In the genomic region with DNA sequence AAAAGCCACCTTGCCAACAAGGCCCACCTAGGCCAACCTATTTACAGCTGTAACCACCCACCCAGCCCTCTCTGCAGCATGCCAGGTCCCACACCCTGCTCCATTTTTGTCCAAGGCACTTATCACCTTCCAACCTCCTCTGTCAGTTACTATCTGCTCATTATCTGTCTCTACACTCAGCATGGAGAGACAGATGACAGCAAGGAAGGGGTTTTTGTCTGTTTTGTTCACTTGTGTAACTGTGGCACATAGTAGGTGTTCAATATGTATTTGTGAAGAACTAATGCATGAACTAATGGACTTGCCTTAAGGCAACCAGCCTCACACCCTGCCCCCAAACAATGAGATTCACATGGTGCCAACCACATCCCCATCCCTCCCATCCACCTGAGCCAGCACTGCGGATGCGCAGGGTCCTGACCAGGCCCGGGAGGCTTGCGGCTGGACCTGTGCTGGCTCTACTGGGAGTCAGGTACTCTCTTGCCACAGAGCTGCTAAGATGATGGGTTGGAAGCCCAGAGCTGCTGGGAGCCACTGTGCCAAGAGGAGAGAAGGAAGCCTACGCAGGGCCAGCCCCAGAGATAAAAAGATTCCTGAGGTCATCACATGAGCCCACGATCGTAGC, we compare ENCODE assay signal across 9 cellular contexts. TPM values are rescaled to one million over a fixed set of nuclear protein-coding genes. Genes with fewer than 3 reads are reported as not detected.
DNase-seq lines count a peak whose midpoint lies in the region; ATAC-seq, FAIRE-seq and TF ChIP-seq lines count a peak whose summit lies in the region.
"Had no signal": no experiment of that assay in that cellular context is flagged by ENCODE, and none has a peak within 500 bp of the region (broad histone marks: within the 10 kb centered on the region; RNA-seq: fewer than 3 reads in every experiment).

No MANE protein-coding gene starts in this region.

- FAIRE-seq in H1 (lab: Jason Lieb, UNC) = no peak

- no peak overlapping the region for H2AK5ac ChIP-seq in H1 (ENCODE audit: low read depth, low read length)

- H3K4me1 ChIP-seq in OCI-LY7 (ENCODE audit: insufficient read depth, low read length, poor library complexity, severe bottlenecking) (peaks cover 66% of the 10 kb centered on the region), H1 (replicated peaks in 1 of 4; ENCODE audit: control insufficient read depth in 3 of 4, insufficient read depth in 4 of 4, low read length in 3 of 4) (peaks cover 0 to 33% (median 12%) of the 10 kb centered on the region in 4 experiments; a peak in 6 of 7 replicates), Karpas-422 (ENCODE audit: low read length) (peaks cover 18% of the 10 kb centered on the region)

- H3K56ac ChIP-seq in H1 (replicated peaks; ENCODE audit: insufficient read length, low read depth, low read length) = no peak overlapping the region

- peak overlapping the region; percentile 87 for H3K4me3 Mint-ChIP-seq in T-helper 1 cell treated with Interleukin-12 subunit alpha and Interleukin-12 subunit beta and Interleukin-4 antibody, amounts not matched to agents 30 μg/mL and 1 μg/mL, for 36 hours
- H3K4me3 Mint-ChIP-seq in stimulated activated naive B cell treated with anti-CD40 and anti-IgM and Interleukin-4, amounts not matched to agents 10 μg/mL and 1 μg/mL and 100 μg/mL, for 72 hours = peak overlapping the region; percentile 73 to 77

- peak overlapping the region; percentile 99 for H3K27ac Mint-ChIP-seq in T-helper 1 cell treated with Interleukin-12 subunit alpha and Interleukin-12 subunit beta and Interleukin-4 antibody, amounts not matched to agents 30 μg/mL and 1 μg/mL, for 36 hours
- peak overlapping the region; percentile 94 for H3K27ac Mint-ChIP-seq in stimulated activated naive B cell treated with anti-CD40 and anti-IgM and Interleukin-4, amounts not matched to agents 10 μg/mL and 1 μg/mL and 100 μg/mL, for 72 hours

- H3K9me2 ChIP-seq in OCI-LY7 (ENCODE audit: insufficient read depth, low read length) = no peaks in the 10 kb centered on the region
- H3K9me2 ChIP-seq in Karpas-422 (replicated peaks; ENCODE audit: insufficient read depth, low read length) = no peaks in the 10 kb centered on the region

- no peak for TF ChIP-seq RAD21 in H1 (IDR thresholded peaks at IDR 0.05 in 1 of 2, conservative IDR thresholded peaks at IDR 0.05 in 1 of 2; ENCODE audit: low read depth in 2 of 2, low read length in 2 of 2)

- H3K27ac ChIP-seq in OCI-LY7 (ENCODE audit: low read depth, low read length, poor library complexity, severe bottlenecking) (peak overlapping the region; percentile 76), H1 (ENCODE audit: low read depth, low read length) (0 out of 2 replicates have a peak overlapping the region, but pooled peaks have one; percentile 12), Karpas-422 (ENCODE audit: low read length) (no peak overlapping the region)
- H3K27ac ChIP-seq: 22Rv1 had no signal

- H2BK5ac ChIP-seq in H1 (ENCODE audit: low read depth, low read length) = 0 out of 2 replicates have a peak overlapping the region, but pooled peaks have one; percentile 71

- H3K27me3 Mint-ChIP-seq in T-helper 1 cell treated with Interleukin-12 subunit alpha and Interleukin-12 subunit beta and Interleukin-4 antibody, amounts not matched to agents 30 μg/mL and 1 μg/mL, for 36 hours (ENCODE audit: low read depth) = no peaks in the 10 kb centered on the region
- no peaks in the 10 kb centered on the region for H3K27me3 Mint-ChIP-seq in stimulated activated naive B cell treated with anti-CD40 and anti-IgM and Interleukin-4, amounts not matched to agents 10 μg/mL and 1 μg/mL and 100 μg/mL, for 72 hours

- no peaks in the 10 kb centered on the region for H3K9me3 Mint-ChIP-seq in T-helper 1 cell treated with Interleukin-12 subunit alpha and Interleukin-12 subunit beta and Interleukin-4 antibody, amounts not matched to agents 30 μg/mL and 1 μg/mL, for 36 hours
- H3K9me3 Mint-ChIP-seq in stimulated activated naive B cell treated with anti-CD40 and anti-IgM and Interleukin-4, amounts not matched to agents 10 μg/mL and 1 μg/mL and 100 μg/mL, for 72 hours = no peaks in the 10 kb centered on the region

- WGBS in H1 (ENCODE audit: extremely low coverage in 1 of 2, insufficient coverage in 1 of 2, insufficient read length in 1 of 2, insufficient replicate concordance in 2 of 2, low coverage in 1 of 2, low lambda C conversion rate in 2 of 2, missing lambda C conversion rate in 1 of 2), 2 experiments = 96% methylated on average over 7 of the region's 7 CpGs; no CpG with 5 or more reads in 1 of the 2 experiments

- no peak for ATAC-seq in stimulated activated naive B cell treated with anti-CD40 and anti-IgM and Interleukin-4, amounts not matched to agents 10 μg/mL and 1 μg/mL and 100 μg/mL, for 72 hours (replicated peaks)
- no peak for ATAC-seq in HG03520 (IDR thresholded peaks at IDR 0.05; ENCODE audit: unreplicated experiment)

- no peak for TF ChIP-seq EP300 in H1 (IDR thresholded peaks at IDR 0.05; ENCODE audit: borderline replicate concordance in 1 of 2, low read depth in 2 of 2, low read length in 2 of 2)

- intact Hi-C loops in OCI-LY7 (cut with micrococcal nuclease; ENCODE audit: unreplicated experiment) = no loop called here

- no peaks in the 10 kb centered on the region for H3K23me2 ChIP-seq in H1 (ENCODE audit: low read depth, low read length)

- H3K14ac ChIP-seq in H1 (ENCODE audit: insufficient read length) = no peak overlapping the region

- no peak overlapping the region for H3K4me3 ChIP-seq in OCI-LY7 (ENCODE audit: low read depth, low read length, poor library complexity, severe bottlenecking)
- H3K4me3 ChIP-seq in H1 (ENCODE audit: extremely low read depth in 1 of 4, insufficient read depth in 2 of 4, low read depth in 3 of 4, low read length in 4 of 4) = no peak overlapping the region
- no peak overlapping the region for H3K4me3 ChIP-seq in Karpas-422 (ENCODE audit: low read length)

- H3K9ac ChIP-seq in H1 (replicated peaks in 1 of 4; ENCODE audit: extremely low read depth in 1 of 4, low read depth in 3 of 4, low read length in 3 of 4) (no peak overlapping the region; a peak in 1 of 7 replicates), Karpas-422 (ENCODE audit: low read length) (no peak overlapping the region)

- H3K79me1 ChIP-seq in H1 (ENCODE audit: low read depth, low read length) = peaks cover 13% of the 10 kb centered on the region

- H3K4ac ChIP-seq in H1 (replicated peaks; ENCODE audit: insufficient read length, low read depth, low read length) = no peak overlapping the region

- no peak for TF ChIP-seq POLR2A in H1 (IDR thresholded peaks at IDR 0.05; ENCODE audit: control extremely low read depth in 1 of 2, low read depth in 2 of 2, low read length in 2 of 2)

- H4K5ac ChIP-seq in H1 (ENCODE audit: insufficient read length, low read depth, low read length) = no peak overlapping the region

- no peak overlapping the region for H3K18ac ChIP-seq in H1 (ENCODE audit: extremely low read depth, low read length)

- POLR2A ChIA-PET in OCI-LY7 (lab: Charles Lee) = no interaction called here
- POLR2A ChIA-PET in H1 (lab: Charles Lee; ENCODE audit: partially characterized antibody) = no interaction called here

- H2AFZ ChIP-seq in OCI-LY7 (ENCODE audit: low read length) (no peak overlapping the region), H1 (ENCODE audit: low read length) (no peak overlapping the region), Karpas-422 (ENCODE audit: low read length) (no peak overlapping the region)

- H3K23ac ChIP-seq in H1 (ENCODE audit: insufficient read length) = no peak overlapping the region

- peak overlapping the region; percentile 31; the same call in 1 of the 2 replicates for H2BK15ac ChIP-seq in H1 (ENCODE audit: low read length)

- no TSS peak for BruUV-seq in OCI-LY7 (replicated peaks; lab: Mats Ljungman, UMichigan)

- H2BK12ac ChIP-seq in H1 (ENCODE audit: low read depth, low read length) = 0 out of 2 replicates have a peak overlapping the region, but pooled peaks have one; percentile 17

- H4K20me1 ChIP-seq in OCI-LY7 (ENCODE audit: insufficient read depth, low read length) (peaks cover 4% of the 10 kb centered on the region; the same call in 1 of the 2 replicates), H1 (replicated peaks in 1 of 2; ENCODE audit: control insufficient read depth in 1 of 2, insufficient read depth in 2 of 2, low read length in 2 of 2) (peaks cover 8 to 27% of the 10 kb centered on the region in 2 experiments), Karpas-422 (ENCODE audit: insufficient read depth, low read depth, low read length) (no peaks in the 10 kb centered on the region; the same call in 1 of the 2 replicates)

- TF ChIP-seq CTCF in OCI-LY7 (conservative IDR thresholded peaks at IDR 0.05; ENCODE audit: low read length) (peak; percentile 58; the same call in 1 of the 2 replicates), H1 (IDR thresholded peaks at IDR 0.05; ENCODE audit: control extremely low read depth in 1 of 3, insufficient read depth in 1 of 3, low read depth in 1 of 3, low read length in 3 of 3) (no peak)

- H3K4me2 ChIP-seq in OCI-LY7 (ENCODE audit: low read length) (peak overlapping the region; percentile 86), H1 (ENCODE audit: insufficient read depth in 1 of 2, low read depth in 2 of 2, low read length in 2 of 2) (no peak overlapping the region), Karpas-422 (ENCODE audit: low read depth, low read length, poor library complexity, severe bottlenecking) (no peak overlapping the region)

- no peak overlapping the region for H4K91ac ChIP-seq in H1 (replicated peaks; ENCODE audit: insufficient read length, low read length)

- CTCF ChIA-PET in OCI-LY7 (lab: Charles Lee; ENCODE audit: unreplicated experiment) = interaction anchor here (0.6 kb wide), 1 partner anchor 80 kb away, joined by 5 read pairs; no protein-coding TSS in a partner anchor
- CTCF ChIA-PET in H1 (lab: Charles Lee; ENCODE audit: partially characterized antibody) = interaction anchor here (0.6 to 1.9 kb wide), 7 partner anchors 9 to 240 kb away, joined by 3 to 5 read pairs (median 3); no protein-coding TSS in a partner anchor

- no peaks in the 10 kb centered on the region for H3K27me3 ChIP-seq in H1 (replicated peaks in 1 of 4; ENCODE audit: control insufficient read depth in 3 of 4, extremely low read depth in 1 of 4, insufficient read depth in 3 of 4, low read length in 3 of 4)
- no peaks in the 10 kb centered on the region for H3K27me3 ChIP-seq in Karpas-422 (ENCODE audit: low read length)

- no peak overlapping the region for H4K8ac ChIP-seq in H1 (ENCODE audit: extremely low read depth, insufficient read depth, low read length)

- peaks cover 68% of the 10 kb centered on the region for H3K36me3 Mint-ChIP-seq in T-helper 1 cell treated with Interleukin-12 subunit alpha and Interleukin-12 subunit beta and Interleukin-4 antibody, amounts not matched to agents 30 μg/mL and 1 μg/mL, for 36 hours (ENCODE audit: low read depth)
- peaks cover 59 to 76% of the 10 kb centered on the region in 2 donors for H3K36me3 Mint-ChIP-seq in stimulated activated naive B cell treated with anti-CD40 and anti-IgM and Interleukin-4, amounts not matched to agents 10 μg/mL and 1 μg/mL and 100 μg/mL, for 72 hours

- H3K9me3 ChIP-seq in OCI-LY7 (ENCODE audit: low read length) (no peaks in the 10 kb centered on the region), H1 (ENCODE audit: insufficient read depth in 2 of 2, low read depth in 1 of 2, low read length in 1 of 2) (no peaks in the 10 kb centered on the region), Karpas-422 (ENCODE audit: low read length) (no peaks in the 10 kb centered on the region)

- H2BK120ac ChIP-seq in H1 (replicated peaks; ENCODE audit: low read depth, low read length) = no peak overlapping the region

- H3K79me2 ChIP-seq in OCI-LY7 (ENCODE audit: insufficient read depth, low read depth, low read length) = peaks cover 6% of the 10 kb centered on the region; the same call in 1 of the 2 replicates
- peaks cover 0 to 32% of the 10 kb centered on the region in 2 experiments; a peak in 1 of 4 replicates for H3K79me2 ChIP-seq in H1 (ENCODE audit: control insufficient read depth in 1 of 2, insufficient read depth in 2 of 2, low read length in 2 of 2)
- H3K79me2 ChIP-seq in Karpas-422 (ENCODE audit: low read length) = peaks cover 4% of the 10 kb centered on the region; the same call in 1 of the 2 replicates

- H3K36me3 ChIP-seq in OCI-LY7 (ENCODE audit: insufficient read depth, low read length) (peaks cover 90% of the 10 kb centered on the region), H1 (ENCODE audit: control insufficient read depth in 2 of 4, insufficient read depth in 4 of 4, low read length in 3 of 4) (peaks cover 4 to 50% (median 17%) of the 10 kb centered on the region in 4 experiments; a peak in 6 of 8 replicates), Karpas-422 (ENCODE audit: insufficient read depth, low read length) (peaks cover 14% of the 10 kb centered on the region)

- DNase-seq in T-helper 1 cell (no peak), OCI-LY7 (ENCODE audit: low spot score) (no peak), H1 (ENCODE audit: low read depth in 1 of 2, low spot score in 2 of 2) (no peak), medulla oblongata (ENCODE audit: extremely low spot score) (no peak), Karpas-422 (no peak)
- no peak for DNase-seq in stimulated activated naive B cell treated with anti-CD40 and anti-IgM and Interleukin-4, amounts not matched to agents 10 μg/mL and 1 μg/mL and 100 μg/mL, for 72 hours

- H3K4me1 Mint-ChIP-seq in T-helper 1 cell treated with Interleukin-12 subunit alpha and Interleukin-12 subunit beta and Interleukin-4 antibody, amounts not matched to agents 30 μg/mL and 1 μg/mL, for 36 hours (ENCODE audit: low read depth) = peaks cover 69% of the 10 kb centered on the region
- peaks cover 73 to 85% of the 10 kb centered on the region in 2 donors for H3K4me1 Mint-ChIP-seq in stimulated activated naive B cell treated with anti-CD40 and anti-IgM and Interleukin-4, amounts not matched to agents 10 μg/mL and 1 μg/mL and 100 μg/mL, for 72 hours

- H2BK20ac ChIP-seq in H1 (ENCODE audit: low read length) = no peak overlapping the region

RNA-seq across cellular contexts. Expression of a gene that starts 17.2 kb away (rescaled TPM):
- total RNA-seq in OCI-LY7 (2014; rRNA removed; shearing (Covaris generic)) = 29.6 and 41.9 TPM in 2 replicates
- total RNA-seq in OCI-LY7 (2022) = 15.5 and 18.6 TPM in 2 replicates
- 32.6 and 37.8 TPM in 2 replicates for total RNA-seq in H1 (2021; fragmentation: NEBNext Ultra II Directional; extraction: Animal tissue kit (Norgen Biotek cat#: 25700))
- polyA plus RNA-seq in H1 (2011; rRNA removed) = 65.0 and 74.3 TPM in 2 replicates
- 64.5 TPM for polyA plus RNA-seq in H1 (2011; cell fraction: cytosol; rRNA removed)
- polyA plus RNA-seq in H1 (2011; cell fraction: nucleus; rRNA removed) = 52.0 TPM
- 29.1 to 44.2 TPM (median 37.3 TPM) in 4 replicates for polyA plus RNA-seq in H1 (2012, experiment 1 of 2)
- 36.5 TPM for polyA plus RNA-seq in H1 (2012, experiment 2 of 2)
- 20.7 TPM for polyA plus RNA-seq in H1 (2013, experiment 1 of 2)
- 22.1 TPM for polyA plus RNA-seq in H1 (2013, experiment 2 of 2)
- polyA minus RNA-seq in H1 (2011; rRNA and poly(A)+ RNA removed) = 22.7 and 27.2 TPM in 2 replicates
- polyA minus RNA-seq in H1 (2011; cell fraction: cytosol; rRNA and poly(A)+ RNA removed) = 19.7 TPM
- 20.2 TPM for polyA minus RNA-seq in H1 (2011; cell fraction: nucleus; rRNA and poly(A)+ RNA removed)
- 16.3 and 42.7 TPM in 2 replicates for total RNA-seq in Karpas-422 (2014; rRNA removed; shearing (Covaris generic); ENCODE audit: low replicate concordance)

RNA-seq across cellular contexts. Expression of a gene that starts 19.9 kb away (rescaled TPM):
- total RNA-seq in OCI-LY7 (2014; rRNA removed; shearing (Covaris generic)) = 8.4 and 9.0 TPM in 2 replicates
- 12.7 and 14.8 TPM in 2 replicates for total RNA-seq in OCI-LY7 (2022)
- 13.5 and 14.1 TPM in 2 replicates for total RNA-seq in H1 (2021; fragmentation: NEBNext Ultra II Directional; extraction: Animal tissue kit (Norgen Biotek cat#: 25700))
- polyA plus RNA-seq in H1 (2011; rRNA removed) = 8.4 and 10.0 TPM in 2 replicates
- polyA plus RNA-seq in H1 (2011; cell fraction: cytosol; rRNA removed) = 5.9 TPM
- polyA plus RNA-seq in H1 (2011; cell fraction: nucleus; rRNA removed) = 8.1 TPM
- polyA plus RNA-seq in H1 (2012, experiment 1 of 2) = 8.9 to 13.4 TPM (median 11.7 TPM) in 4 replicates
- 12.1 TPM for polyA plus RNA-seq in H1 (2012, experiment 2 of 2)
- 5.9 TPM for polyA plus RNA-seq in H1 (2013, experiment 1 of 2)
- polyA plus RNA-seq in H1 (2013, experiment 2 of 2) = 5.6 TPM
- 17.3 and 18.5 TPM in 2 replicates for polyA minus RNA-seq in H1 (2011; rRNA and poly(A)+ RNA removed)
- 9.7 TPM for polyA minus RNA-seq in H1 (2011; cell fraction: cytosol; rRNA and poly(A)+ RNA removed)
- polyA minus RNA-seq in H1 (2011; cell fraction: nucleus; rRNA and poly(A)+ RNA removed) = 13.3 TPM
- 3.4 and 9.1 TPM in 2 replicates for total RNA-seq in Karpas-422 (2014; rRNA removed; shearing (Covaris generic); ENCODE audit: low replicate concordance)

RNA-seq across cellular contexts. Expression of a gene that starts 42.2 kb away (rescaled TPM):
- 20.9 and 23.6 TPM in 2 replicates for total RNA-seq in OCI-LY7 (2014; rRNA removed; shearing (Covaris generic))
- 29.2 and 33.7 TPM in 2 replicates for total RNA-seq in OCI-LY7 (2022)
- 54.9 and 55.3 TPM in 2 replicates for total RNA-seq in H1 (2021; fragmentation: NEBNext Ultra II Directional; extraction: Animal tissue kit (Norgen Biotek cat#: 25700))
- 84.0 and 89.0 TPM in 2 replicates for polyA plus RNA-seq in H1 (2011; rRNA removed)
- 50.8 TPM for polyA plus RNA-seq in H1 (2011; cell fraction: cytosol; rRNA removed)
- 64.5 TPM for polyA plus RNA-seq in H1 (2011; cell fraction: nucleus; rRNA removed)
- 47.7 to 66.9 TPM (median 65.1 TPM) in 4 replicates for polyA plus RNA-seq in H1 (2012, experiment 1 of 2)
- 72.4 TPM for polyA plus RNA-seq in H1 (2012, experiment 2 of 2)
- 70.7 TPM for polyA plus RNA-seq in H1 (2013, experiment 1 of 2)
- 64.0 TPM for polyA plus RNA-seq in H1 (2013, experiment 2 of 2)
- polyA minus RNA-seq in H1 (2011; rRNA and poly(A)+ RNA removed) = 33.0 and 46.2 TPM in 2 replicates
- 23.0 TPM for polyA minus RNA-seq in H1 (2011; cell fraction: cytosol; rRNA and poly(A)+ RNA removed)
- 13.5 TPM for polyA minus RNA-seq in H1 (2011; cell fraction: nucleus; rRNA and poly(A)+ RNA removed)
- 17.7 and 29.3 TPM in 2 replicates for total RNA-seq in Karpas-422 (2014; rRNA removed; shearing (Covaris generic); ENCODE audit: low replicate concordance)

RNA-seq across cellular contexts. Expression of a gene that starts 54.7 kb away (rescaled TPM):
- 22.1 and 26.7 TPM in 2 replicates for total RNA-seq in OCI-LY7 (2014; rRNA removed; shearing (Covaris generic))
- 33.5 and 36.6 TPM in 2 replicates for total RNA-seq in OCI-LY7 (2022)
- 62.7 and 73.9 TPM in 2 replicates for total RNA-seq in H1 (2021; fragmentation: NEBNext Ultra II Directional; extraction: Animal tissue kit (Norgen Biotek cat#: 25700))
- polyA plus RNA-seq in H1 (2011; rRNA removed) = 43.7 and 67.6 TPM in 2 replicates
- 45.9 TPM for polyA plus RNA-seq in H1 (2011; cell fraction: cytosol; rRNA removed)
- 144 TPM for polyA plus RNA-seq in H1 (2011; cell fraction: nucleus; rRNA removed)
- 39.2 to 53.3 TPM (median 50.3 TPM) in 4 replicates for polyA plus RNA-seq in H1 (2012, experiment 1 of 2)
- 34.9 TPM for polyA plus RNA-seq in H1 (2012, experiment 2 of 2)
- 40.5 TPM for polyA plus RNA-seq in H1 (2013, experiment 1 of 2)
- polyA plus RNA-seq in H1 (2013, experiment 2 of 2) = 40.3 TPM
- polyA minus RNA-seq in H1 (2011; rRNA and poly(A)+ RNA removed) = 20.2 and 23.3 TPM in 2 replicates
- 39.0 TPM for polyA minus RNA-seq in H1 (2011; cell fraction: cytosol; rRNA and poly(A)+ RNA removed)
- 34.2 TPM for polyA minus RNA-seq in H1 (2011; cell fraction: nucleus; rRNA and poly(A)+ RNA removed)
- total RNA-seq in Karpas-422 (2014; rRNA removed; shearing (Covaris generic); ENCODE audit: low replicate concordance) = 36.4 and 53.6 TPM in 2 replicates
